Comparison of ENCODE assay signal across 1 cellular context in the genomic region with DNA sequence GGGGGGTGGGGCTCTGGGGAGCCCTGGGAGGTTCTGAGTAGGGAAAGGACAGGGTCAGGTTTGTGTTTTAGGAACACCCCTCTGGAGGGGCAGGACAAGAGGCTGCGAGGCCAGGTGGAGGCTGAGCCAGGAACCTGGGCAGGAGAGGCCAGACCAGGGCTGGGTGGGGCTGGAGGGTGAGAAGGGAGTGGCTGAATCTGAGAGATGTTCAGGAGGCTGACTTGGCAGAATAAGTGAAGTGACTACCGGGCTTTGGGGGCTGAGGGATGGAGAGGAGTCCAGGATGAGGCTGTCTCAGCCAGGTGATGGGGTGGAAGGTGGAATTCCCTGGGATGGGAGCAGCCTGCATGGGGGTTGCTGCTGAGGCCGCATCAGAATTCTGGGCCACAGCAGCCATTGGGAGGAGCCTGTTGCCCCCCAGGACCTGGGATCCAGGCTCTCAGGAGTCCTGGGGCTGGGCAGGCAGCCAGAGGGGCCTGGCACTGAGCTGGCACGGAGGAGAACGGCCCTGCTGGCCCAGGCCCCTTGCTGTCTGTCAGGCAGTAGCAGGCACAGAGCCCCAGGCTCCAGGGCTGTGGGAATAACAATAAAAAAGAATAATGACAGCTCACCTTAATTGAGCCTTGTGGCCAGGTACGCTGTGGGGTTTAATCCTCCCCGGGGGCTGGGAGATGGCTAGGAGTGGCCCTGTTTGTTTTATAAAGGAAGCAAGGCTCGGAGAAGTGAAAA.
TF ChIP-seq lines count a peak whose summit lies in the region.

No MANE protein-coding gene starts in this region.

TF ChIP-seq in K562, 482 proteins besides CTCF, POLR2A, EP300 and RAD21:
- TF ChIP-seq RBFOX2 (IDR thresholded peaks at IDR 0.05; ENCODE audit: low read depth, low read length) (0 out of 2 replicates have a peak, but pooled peaks have one; percentile 25), ZNF316 (IDR thresholded peaks at IDR 0.05) (peak; percentile 44; the same call in 1 of the 2 replicates), C11orf30 (IDR thresholded peaks at IDR 0.05; ENCODE audit: low read depth) (0 out of 2 replicates have a peak, but pooled peaks have one; percentile 28), MAFK (IDR thresholded peaks at IDR 0.05; ENCODE audit: low read length) (0 out of 2 replicates have a peak, but pooled peaks have one; percentile 3), HDGF (IDR thresholded peaks at IDR 0.05) (no peak), SMARCA5 (IDR thresholded peaks at IDR 0.05) (no peak), CGGBP1 (CRISPR knock-in tag; IDR thresholded peaks at IDR 0.05) (no peak), NFE2 (IDR thresholded peaks at IDR 0.05; ENCODE audit: low read depth) (0 out of 2 replicates have a peak, but pooled peaks have one; percentile 5), CBFA2T2 (conservative IDR thresholded peaks at IDR 0.05) (no peak)
TF ChIP-seq in K562: peak in this region for 5.
